ENCODE assay signal across 6 cellular contexts in genomic region chr12:55818140-55818728, GRCh38. TPM values are rescaled to one million over a fixed set of nuclear protein-coding genes. Genes with fewer than 3 reads are reported as not detected.
DNase-seq lines count a peak whose midpoint lies in the region; ATAC-seq, FAIRE-seq and TF ChIP-seq lines count a peak whose summit lies in the region.

No MANE protein-coding gene starts in this region.

- WGBS in adrenal gland, 4 donors: 0 to 2% (median 1%) methylated on average over 14 to 17 of the region's 17 CpGs

- no peak for DNase-seq in GM12892 (ENCODE audit: insufficient read length)
- no peak for DNase-seq in adrenal gland
- DNase-seq in stimulated activated CD4-positive, alpha-beta T cell treated with anti-CD3 and anti-CD28 coated beads, Interleukin-2, amount 100 ng/mL, for 48 hours: no peak

- no peaks in the 10 kb centered on the region for H3K27me3 ChIP-seq in adrenal gland
- H3K27me3 ChIP-seq in muscle layer of duodenum (ENCODE audit: low read depth, low read length): no peaks in the 10 kb centered on the region

- TF ChIP-seq POLR2A in GM12892 (IDR thresholded peaks at IDR 0.05; ENCODE audit: low read depth, low read length) (peak; percentile 17; the same call in 1 of the 2 replicates), adrenal gland (IDR thresholded peaks at IDR 0.05) (no peak)

- no peaks in the 10 kb centered on the region for H3K9me3 ChIP-seq in adrenal gland (replicated peaks in 1 of 3)
- no peaks in the 10 kb centered on the region for H3K9me3 ChIP-seq in muscle layer of duodenum (ENCODE audit: control insufficient read depth in 1 of 2, low read length in 2 of 2)

- H3K36me3 ChIP-seq in adrenal gland (replicated peaks in 1 of 2): peaks cover 0 to 54% of the 10 kb centered on the region in 2 donors
- peaks cover 36 to 40% of the 10 kb centered on the region in 2 donors for H3K36me3 ChIP-seq in muscle layer of duodenum (ENCODE audit: control insufficient read depth in 1 of 2, insufficient read depth in 2 of 2, low read length in 2 of 2)

- TF ChIP-seq CTCF in adrenal gland (IDR thresholded peaks at IDR 0.05): no peak

- peaks cover 18 to 42% of the 10 kb centered on the region in 2 donors for H3K4me1 ChIP-seq in adrenal gland (replicated peaks in 1 of 2)
- H3K4me1 ChIP-seq in muscle layer of duodenum (ENCODE audit: control insufficient read depth in 1 of 2, insufficient read depth in 2 of 2, low read length in 2 of 2): peaks cover 7 to 40% of the 10 kb centered on the region in 2 donors

- H3K4me3 ChIP-seq in adrenal gland (peak overlapping the region in 3 of 4 donors; percentile 44 to 79 (median 65)), muscle layer of duodenum (ENCODE audit: low read depth in 1 of 2, low read length in 2 of 2) (peak overlapping the region; percentile 99 to 100)

- intact Hi-C loops in adrenal gland (cut with DNase I): loop anchor here in 1 of 2 donors (5.0 kb wide), 1 partner anchor 124 kb away; no protein-coding TSS in a partner anchor

- H3K27ac ChIP-seq in adrenal gland (peak overlapping the region in 2 of 5 donors; percentile 50 to 81), muscle layer of duodenum (ENCODE audit: low read length) (peak overlapping the region; percentile 82)

- no peak for FAIRE-seq in GM12892 (lab: Jason Lieb, UNC)

- ATAC-seq in HG02973 (IDR thresholded peaks at IDR 0.05; ENCODE audit: unreplicated experiment): peak; percentile 29
- no peak for ATAC-seq in HG03469 (IDR thresholded peaks at IDR 0.05; ENCODE audit: unreplicated experiment)

RNA-seq across cellular contexts. Expression of gene ORMDL2, which starts 0.4 kb away (rescaled TPM):
- 43.4 TPM for polyA plus RNA-seq in GM12892 (2012; ENCODE audit: missing spikeins)
- total RNA-seq in adrenal gland: 10 to 100 TPM; 11.7 to 67.5 (median 25.8) TPM
- polyA plus RNA-seq in adrenal gland: 10 to 100 TPM; 45.4 to 97.7 (median 68.6) TPM

RNA-seq across cellular contexts. Expression of gene SARNP, which starts 0.7 kb away (rescaled TPM):
- 133 TPM for polyA plus RNA-seq in GM12892 (2012; ENCODE audit: missing spikeins)
- 10 to 100 TPM; 23.2 to 65.1 (median 55.2) TPM for total RNA-seq in adrenal gland
- 100 to 1,000 TPM; 113 to 131 (median 117) TPM for polyA plus RNA-seq in adrenal gland

RNA-seq across cellular contexts. Expression of gene DNAJC14, which starts 11.2 kb away (rescaled TPM):
- polyA plus RNA-seq in GM12892 (2012; ENCODE audit: missing spikeins): 24.2 TPM
- total RNA-seq in adrenal gland: 10 to 100 TPM; 26.3 to 50.0 (median 31.7) TPM
- 10 to 100 TPM in 2 of 3 donors, 1 to 10 TPM in 1; 9.9 to 31.2 (median 12.4) TPM for polyA plus RNA-seq in adrenal gland

RNA-seq across cellular contexts. Expression of gene MMP19, which starts 24.5 kb away (rescaled TPM):
- polyA plus RNA-seq in GM12892 (2012; ENCODE audit: missing spikeins): not detected
- 10 to 100 TPM in 3 of 8 donors, 1 to 10 TPM in 5; 1.9 to 17.3 (median 7.2) TPM for total RNA-seq in adrenal gland
- polyA plus RNA-seq in adrenal gland: 10 to 100 TPM in 2 of 3 donors, 1 to 10 TPM in 1; 8.0 to 15.8 (median 15.3) TPM
